Comparison of ENCODE assay signal across 20 cellular contexts in genomic region chr14:66380143-66380542, GRCh38.
DNase-seq lines count a peak whose midpoint lies in the region; ATAC-seq, FAIRE-seq and TF ChIP-seq lines count a peak whose summit lies in the region.
"Had no signal": no experiment of that assay in that cellular context is flagged by ENCODE, and none has a peak within 500 bp of the region (broad histone marks: within the 10 kb centered on the region; RNA-seq: fewer than 3 reads in every experiment).

No MANE protein-coding gene starts in this region.

- no peaks in the 10 kb centered on the region for H3K36me3 Mint-ChIP-seq in brain
- H3K36me3 Mint-ChIP-seq: activated naive CD4-positive, alpha-beta T cell treated with anti-CD3 and anti-CD28 coated beads, Interleukin-2, amount 50 U/mL, for 72 hours; CD14-positive monocyte had no signal

- TF ChIP-seq CTCF in brain (conservative IDR thresholded peaks at IDR 0.05): no peak

- H3K9me3 Mint-ChIP-seq in brain: no peaks in the 10 kb centered on the region
- H3K9me3 Mint-ChIP-seq: activated naive CD4-positive, alpha-beta T cell treated with anti-CD3 and anti-CD28 coated beads, Interleukin-2, amount 50 U/mL, for 72 hours; activated T-helper 17 cell treated with anti-CD3 and anti-CD28 coated beads, Interleukin-2, amount 50 U/mL, for 72 hours; CD14-positive monocyte; nephron progenitor cell; T-helper 1 cell treated with Interleukin-12 subunit alpha and Interleukin-12 subunit beta and Interleukin-4 antibody, amounts not matched to agents 30 μg/mL and 1 μg/mL, for 36 hours had no signal

- peak; percentile 48 for FAIRE-seq in GM12891 (lab: Jason Lieb, UNC)
- FAIRE-seq: K562 had no signal

- peak; percentile 79 for DNase-seq in COR-L47 (lab: John Stamatoyannopoulos, UW)
- no peak for DNase-seq in GM12891 (ENCODE audit: insufficient read length, low spot score)
- DNase-seq in left lobe of liver (ENCODE audit: low spot score): no peak
- DNase-seq in effector CD4-positive, alpha-beta T cell: no peak
- no peak for DNase-seq in SIG-M5 (lab: John Stamatoyannopoulos, UW)
- DNase-seq: activated CD4-positive, alpha-beta T cell treated with anti-CD3 and anti-CD28 coated beads for 48 hours; DMS 273 treated with DMSO at 0.1 percent for 48 hours; GF-D8; HCEC 1CT; left lung; nephron progenitor cell; stimulated activated CD4-positive, alpha-beta T cell treated with anti-CD3 and anti-CD28 coated beads, Interleukin-1b, Interleukin-23, amount 100 ng/mL, for 48 hours had no signal

- H3K4me3 Mint-ChIP-seq in brain: peak overlapping the region in 1 of 5 experiments; percentile 13
- H3K4me3 Mint-ChIP-seq: activated T-helper 17 cell treated with anti-CD3 and anti-CD28 coated beads, Interleukin-2, amount 50 U/mL, for 72 hours; CD14-positive monocyte; nephron progenitor cell; T-helper 1 cell treated with Interleukin-12 subunit alpha and Interleukin-12 subunit beta and Interleukin-4 antibody, amounts not matched to agents 30 μg/mL and 1 μg/mL, for 36 hours had no signal

- peak overlapping the region in 3 of 5 experiments; percentile 4 to 80 (median 21) for H3K27ac Mint-ChIP-seq in brain
- H3K27ac Mint-ChIP-seq: activated naive CD4-positive, alpha-beta T cell treated with anti-CD3 and anti-CD28 coated beads, Interleukin-2, amount 50 U/mL, for 72 hours; activated T-helper 17 cell treated with anti-CD3 and anti-CD28 coated beads, Interleukin-2, amount 50 U/mL, for 72 hours; CD14-positive monocyte; nephron progenitor cell; T-helper 1 cell treated with Interleukin-12 subunit alpha and Interleukin-12 subunit beta and Interleukin-4 antibody, amounts not matched to agents 30 μg/mL and 1 μg/mL, for 36 hours had no signal

- H3K27me3 Mint-ChIP-seq in brain: no peaks in the 10 kb centered on the region
- H3K27me3 Mint-ChIP-seq: activated T-helper 17 cell treated with anti-CD3 and anti-CD28 coated beads, Interleukin-2, amount 50 U/mL, for 72 hours had no signal

- peaks cover 77% of the 10 kb centered on the region for H3K4me1 Mint-ChIP-seq in brain
- H3K4me1 Mint-ChIP-seq: activated T-helper 17 cell treated with anti-CD3 and anti-CD28 coated beads, Interleukin-2, amount 50 U/mL, for 72 hours; CD14-positive monocyte had no signal

- no peak for TF ChIP-seq POLR2A in GM12891 (IDR thresholded peaks at IDR 0.05; ENCODE audit: low read depth, low read length)

- peak; percentile 33 for ATAC-seq in left lobe of liver
- no peak for ATAC-seq in GM19324 (IDR thresholded peaks at IDR 0.05; ENCODE audit: low FRiP score, unreplicated experiment)
- no peak for ATAC-seq in GM21423 (IDR thresholded peaks at IDR 0.05; ENCODE audit: unreplicated experiment)
- ATAC-seq: activated naive CD4-positive, alpha-beta T cell treated with anti-CD3 and anti-CD28 coated beads, Interleukin-2, amount 50 U/mL, for 72 hours; activated T-helper 17 cell treated with anti-CD3 and anti-CD28 coated beads, Interleukin-2, amount 50 U/mL, for 72 hours; K562; left lung had no signal

TF ChIP-seq in GM12891, 5 proteins besides CTCF, POLR2A, EP300 and RAD21:
- TF ChIP-seq POLR2AphosphoS5 (IDR thresholded peaks at IDR 0.05; ENCODE audit: low read depth, low read length): no peak
- no peak for TF ChIP-seq POU2F2 (IDR thresholded peaks at IDR 0.05; ENCODE audit: low read depth, low read length)
- no peak for TF ChIP-seq PAX5 (IDR thresholded peaks at IDR 0.05; ENCODE audit: insufficient read depth, low read length, severe bottlenecking)
- no peak for TF ChIP-seq TAF1 (IDR thresholded peaks at IDR 0.05; ENCODE audit: low read depth, low read length)
- TF ChIP-seq SPI1 (IDR thresholded peaks at IDR 0.05; ENCODE audit: low read depth, low read length): no peak
